ENCODE assay signal across 16 cellular contexts in genomic region chr5:43997647-43998251, GRCh38.
DNase-seq lines count a peak whose midpoint lies in the region; ATAC-seq, FAIRE-seq and TF ChIP-seq lines count a peak whose summit lies in the region.
"Had no signal": no experiment of that assay in that cellular context is flagged by ENCODE, and none has a peak within 500 bp of the region (broad histone marks: within the 10 kb centered on the region; RNA-seq: fewer than 3 reads in every experiment).

No MANE protein-coding gene starts in this region.

- no peaks in the 10 kb centered on the region for H3K9me3 ChIP-seq in upper lobe of right lung
- H3K9me3 ChIP-seq: Caco-2, testis had no signal

- no peak overlapping the region for H3K4me3 Mint-ChIP-seq in WTC11
- H3K4me3 Mint-ChIP-seq in progenitor cell of endocrine pancreas (ENCODE audit: low read depth) = no peak overlapping the region

- H3K36me3 Mint-ChIP-seq in WTC11 = no peaks in the 10 kb centered on the region
- no peaks in the 10 kb centered on the region for H3K36me3 Mint-ChIP-seq in progenitor cell of endocrine pancreas (ENCODE audit: insufficient read depth)
- H3K36me3 Mint-ChIP-seq: activated naive CD4-positive, alpha-beta T cell treated with anti-CD3 and anti-CD28 coated beads, Interleukin-2, amount 50 U/mL, for 72 hours had no signal

- POLR2A ChIA-PET in WTC11 (lab: Charles Lee) = interaction anchor here (0.6 kb wide), 1 partner anchor 15 kb away, joined by 5 read pairs; no protein-coding TSS in a partner anchor

- no peaks in the 10 kb centered on the region for H3K27me3 Mint-ChIP-seq in WTC11 (ENCODE audit: low read depth)
- no peaks in the 10 kb centered on the region for H3K27me3 Mint-ChIP-seq in progenitor cell of endocrine pancreas

- peaks cover 16% of the 10 kb centered on the region for H3K4me1 ChIP-seq in upper lobe of right lung

- peak; percentile 41 for FAIRE-seq in islet of Langerhans (lab: Jason Lieb, UNC)
- FAIRE-seq: endothelial cell of umbilical vein had no signal

- H3K9me3 Mint-ChIP-seq in WTC11 = peaks cover 4% of the 10 kb centered on the region; the same call in 1 of the 2 replicates
- H3K9me3 Mint-ChIP-seq in progenitor cell of endocrine pancreas (ENCODE audit: low read depth) = no peaks in the 10 kb centered on the region

- CTCF ChIA-PET in WTC11 (lab: Charles Lee) = no interaction called here

- H3K4me1 Mint-ChIP-seq in WTC11 = peaks cover 22% of the 10 kb centered on the region
- H3K4me1 Mint-ChIP-seq in progenitor cell of endocrine pancreas (ENCODE audit: low read depth) = peaks cover 5% of the 10 kb centered on the region

- no peak overlapping the region for H3K4me3 ChIP-seq in upper lobe of right lung
- H3K4me3 ChIP-seq: testis had no signal

- H3K27ac ChIP-seq in upper lobe of right lung = no peak overlapping the region
- H3K27ac ChIP-seq: testis had no signal

- no peaks in the 10 kb centered on the region for H3K36me3 ChIP-seq in upper lobe of right lung

- no peaks in the 10 kb centered on the region for H3K27me3 ChIP-seq in upper lobe of right lung
- H3K27me3 ChIP-seq: testis had no signal

- no peak overlapping the region; the same call in 1 of the 2 replicates for H3K27ac Mint-ChIP-seq in WTC11
- H3K27ac Mint-ChIP-seq in progenitor cell of endocrine pancreas = no peak overlapping the region
- H3K27ac Mint-ChIP-seq: activated naive CD4-positive, alpha-beta T cell treated with anti-CD3 and anti-CD28 coated beads, Interleukin-2, amount 50 U/mL, for 72 hours had no signal

- ATAC-seq in WTC11 = peak; percentile 41; the same call in 1 of the 2 replicates
- ATAC-seq in upper lobe of right lung = peak; percentile 77
- no peak for ATAC-seq in HG03196 (IDR thresholded peaks at IDR 0.05; ENCODE audit: unreplicated experiment)
- no peak for ATAC-seq in GM18861 (IDR thresholded peaks at IDR 0.05; ENCODE audit: unreplicated experiment)
- ATAC-seq: activated naive CD4-positive, alpha-beta T cell treated with anti-CD3 and anti-CD28 coated beads, Interleukin-2, amount 50 U/mL, for 72 hours had no signal

- DNase-seq in HT-29 (ENCODE audit: low spot score) (peak; percentile 63), WTC11 (ENCODE audit: low spot score) (no peak), upper lobe of right lung (no peak), putamen (ENCODE audit: low spot score) (no peak), progenitor cell of endocrine pancreas (ENCODE audit: low spot score, unreplicated experiment) (no peak)
- DNase-seq: activated CD4-positive, CD25-positive, alpha-beta regulatory T cell treated with anti-CD3 and anti-CD28 coated beads, Interleukin-2, amount 50 U/mL, for 72 hours; hypothalamus; MM.1S; occipital lobe; testis had no signal

- intact Hi-C loops in upper lobe of right lung (cut with DNase I) = no loop called here

- TF ChIP-seq CTCF in WTC11 (IDR thresholded peaks at IDR 0.05) (no peak), upper lobe of right lung (IDR thresholded peaks at IDR 0.05) (no peak), progenitor cell of endocrine pancreas (IDR thresholded peaks at IDR 0.05; ENCODE audit: unreplicated experiment) (no peak)

TF ChIP-seq in WTC11, 78 proteins besides CTCF, POLR2A, EP300 and RAD21:
- TF ChIP-seq ZBTB43 (CRISPR knock-in tag; IDR thresholded peaks at IDR 0.05) (no peak), USF2 (CRISPR knock-in tag; IDR thresholded peaks at IDR 0.05) (peak; percentile 44), GABPB1 (CRISPR knock-in tag; IDR thresholded peaks at IDR 0.05) (peak; percentile 78)

Comparison
In these comparisons a context has a peak if more than half of its experiments do, and no peak if none do; other contexts are left out.
1. ATAC-seq: peak in WTC11 (single experiment) and upper lobe of right lung (single experiment); none in HG03196 (single experiment) and GM18861 (single experiment).